20 cellular contexts compared by ENCODE assay signal in genomic region chr16:11316331-11317015, GRCh38. TPM values are rescaled to one million over a fixed set of nuclear protein-coding genes. Genes with fewer than 3 reads are reported as not detected.
DNase-seq lines count a peak whose midpoint lies in the region; ATAC-seq and TF ChIP-seq lines count a peak whose summit lies in the region.
"Had no signal": no experiment of that assay in that cellular context is flagged by ENCODE, and none has a peak within 500 bp of the region (broad histone marks: within the 10 kb centered on the region; RNA-seq: fewer than 3 reads in every experiment).

No MANE protein-coding gene starts in this region.

- peaks cover 22% of the 10 kb centered on the region for H3K4me1 Mint-ChIP-seq in activated naive CD8-positive, alpha-beta T cell treated with anti-CD3 and anti-CD28 coated beads for 36 hours
- peaks cover 27% of the 10 kb centered on the region for H3K4me1 Mint-ChIP-seq in activated naive CD8-positive, alpha-beta T cell treated with anti-CD3 and anti-CD28 coated beads, Interleukin-2, amount 50 U/mL, for 24 hours
- H3K4me1 Mint-ChIP-seq in chondrocyte (ENCODE audit: low read depth): peaks cover 44% of the 10 kb centered on the region

- peaks cover 0 to 3% (median 0%) of the 10 kb centered on the region in 4 donors for H3K4me1 ChIP-seq in sigmoid colon

- H3K9me3 ChIP-seq in sigmoid colon: no peaks in the 10 kb centered on the region

- H3K36me3 Mint-ChIP-seq in activated naive CD8-positive, alpha-beta T cell treated with anti-CD3 and anti-CD28 coated beads for 36 hours: no peaks in the 10 kb centered on the region
- no peaks in the 10 kb centered on the region for H3K36me3 Mint-ChIP-seq in activated naive CD8-positive, alpha-beta T cell treated with anti-CD3 and anti-CD28 coated beads, Interleukin-2, amount 50 U/mL, for 24 hours (ENCODE audit: low read depth)
- no peaks in the 10 kb centered on the region for H3K36me3 Mint-ChIP-seq in chondrocyte (ENCODE audit: low read depth)

- ATAC-seq in activated naive CD8-positive, alpha-beta T cell treated with anti-CD3 and anti-CD28 coated beads, Interleukin-2, amount 50 U/mL, for 24 hours: no peak
- no peak for ATAC-seq in GM18868 (IDR thresholded peaks at IDR 0.05; ENCODE audit: unreplicated experiment)
- no peak for ATAC-seq in HG02852 (IDR thresholded peaks at IDR 0.05; ENCODE audit: unreplicated experiment)
- ATAC-seq: stimulated activated naive CD8-positive, alpha-beta T cell treated with anti-CD3 and anti-CD28 coated beads, Interleukin-15, amount 100 ng/mL, for 72 hours had no signal

- H3K27me3 Mint-ChIP-seq in activated naive CD8-positive, alpha-beta T cell treated with anti-CD3 and anti-CD28 coated beads for 36 hours: no peaks in the 10 kb centered on the region
- peaks cover 2% of the 10 kb centered on the region for H3K27me3 Mint-ChIP-seq in activated naive CD8-positive, alpha-beta T cell treated with anti-CD3 and anti-CD28 coated beads, Interleukin-2, amount 50 U/mL, for 24 hours
- no peaks in the 10 kb centered on the region for H3K27me3 Mint-ChIP-seq in chondrocyte (ENCODE audit: low read depth)
- H3K27me3 Mint-ChIP-seq: activated naive CD4-positive, alpha-beta T cell treated with anti-CD3 and anti-CD28 coated beads, Interleukin-2, amount 10 ng/mL, durations not matched to agents 7 days and 5 days; stimulated activated naive CD8-positive, alpha-beta T cell treated with anti-CD3 and anti-CD28 coated beads, Interleukin-15, amount 100 ng/mL, for 72 hours had no signal

- intact Hi-C loops in sigmoid colon (cut with DNase I): no loop called here

- TF ChIP-seq POLR2A in sigmoid colon (IDR thresholded peaks at IDR 0.05): no peak

- DNase-seq in activated naive CD8-positive, alpha-beta T cell treated with anti-CD3 and anti-CD28 coated beads for 36 hours: no peak
- no peak for DNase-seq in activated naive CD8-positive, alpha-beta T cell treated with anti-CD3 and anti-CD28 coated beads, Interleukin-2, amount 50 U/mL, for 24 hours
- DNase-seq in chondrocyte (ENCODE audit: low spot score) (no peak), left kidney (ENCODE audit: low read depth, low spot score) (peak; percentile 61), sigmoid colon (no peak), NCI-H226 (no peak)
- DNase-seq: activated naive CD4-positive, alpha-beta T cell treated with anti-CD3 and anti-CD28 coated beads, Interleukin-2, amount 10 ng/mL, durations not matched to agents 7 days and 5 days; HCEC 1CT; head of caudate nucleus; Kasumi-1; NCI-H187; NCI-H524; stimulated activated naive CD8-positive, alpha-beta T cell treated with anti-CD3 and anti-CD28 coated beads, Interleukin-15, amount 100 ng/mL, for 72 hours had no signal

- no peak overlapping the region for H3K27ac ChIP-seq in sigmoid colon
- H3K27ac ChIP-seq: cardiac muscle cell, RWPE1 had no signal

- H3K27me3 ChIP-seq in sigmoid colon: no peaks in the 10 kb centered on the region

- TF ChIP-seq EP300 in sigmoid colon (IDR thresholded peaks at IDR 0.05): no peak

- 91 to 92% methylated on average over 23 of the region's 23 CpGs for WGBS in sigmoid colon, 2 donors

- no peak overlapping the region for H3K4me3 Mint-ChIP-seq in activated naive CD8-positive, alpha-beta T cell treated with anti-CD3 and anti-CD28 coated beads for 36 hours
- no peak overlapping the region for H3K4me3 Mint-ChIP-seq in activated naive CD8-positive, alpha-beta T cell treated with anti-CD3 and anti-CD28 coated beads, Interleukin-2, amount 50 U/mL, for 24 hours
- no peak overlapping the region for H3K4me3 Mint-ChIP-seq in chondrocyte (ENCODE audit: unreplicated experiment)
- H3K4me3 Mint-ChIP-seq: activated naive CD4-positive, alpha-beta T cell treated with anti-CD3 and anti-CD28 coated beads, Interleukin-2, amount 10 ng/mL, durations not matched to agents 7 days and 5 days; stimulated activated naive CD8-positive, alpha-beta T cell treated with anti-CD3 and anti-CD28 coated beads, Interleukin-15, amount 100 ng/mL, for 72 hours had no signal

- H3K9me3 Mint-ChIP-seq in activated naive CD8-positive, alpha-beta T cell treated with anti-CD3 and anti-CD28 coated beads for 36 hours: no peaks in the 10 kb centered on the region
- no peaks in the 10 kb centered on the region for H3K9me3 Mint-ChIP-seq in activated naive CD8-positive, alpha-beta T cell treated with anti-CD3 and anti-CD28 coated beads, Interleukin-2, amount 50 U/mL, for 24 hours
- no peaks in the 10 kb centered on the region for H3K9me3 Mint-ChIP-seq in chondrocyte (ENCODE audit: low read depth)
- H3K9me3 Mint-ChIP-seq: activated naive CD4-positive, alpha-beta T cell treated with anti-CD3 and anti-CD28 coated beads, Interleukin-2, amount 10 ng/mL, durations not matched to agents 7 days and 5 days; stimulated activated naive CD8-positive, alpha-beta T cell treated with anti-CD3 and anti-CD28 coated beads, Interleukin-15, amount 100 ng/mL, for 72 hours had no signal

- no peaks in the 10 kb centered on the region for H3K36me3 ChIP-seq in sigmoid colon
- H3K36me3 ChIP-seq: cardiac muscle cell had no signal

- H3K4me3 ChIP-seq in sigmoid colon: no peak overlapping the region
- H3K4me3 ChIP-seq: cardiac muscle cell, skin epidermis had no signal

- TF ChIP-seq CTCF in chondrocyte (IDR thresholded peaks at IDR 0.05) (peak; percentile 27), sigmoid colon (IDR thresholded peaks at IDR 0.05) (no peak)

- H3K27ac Mint-ChIP-seq in activated naive CD8-positive, alpha-beta T cell treated with anti-CD3 and anti-CD28 coated beads for 36 hours: peak overlapping the region; percentile 6
- no peak overlapping the region for H3K27ac Mint-ChIP-seq in activated naive CD8-positive, alpha-beta T cell treated with anti-CD3 and anti-CD28 coated beads, Interleukin-2, amount 50 U/mL, for 24 hours
- H3K27ac Mint-ChIP-seq in chondrocyte (ENCODE audit: unreplicated experiment): peak overlapping the region; percentile 20
- H3K27ac Mint-ChIP-seq: activated naive CD4-positive, alpha-beta T cell treated with anti-CD3 and anti-CD28 coated beads, Interleukin-2, amount 10 ng/mL, durations not matched to agents 7 days and 5 days had no signal

RNA-seq across cellular contexts. Expression of gene RMI2, which starts 28.8 kb away (rescaled TPM):
- total RNA-seq in activated naive CD8-positive, alpha-beta T cell treated with anti-CD3 and anti-CD28 coated beads for 36 hours: 10 to 100 TPM; 50.1 to 56.1 TPM
- 1.6 to 6.5 TPM (median 1.7 TPM) in 3 replicates for total RNA-seq in chondrocyte
- 1 to 10 TPM in 2 of 4 donors, under 1 TPM in 2; 0.36 to 2.2 (median 1.2) TPM for total RNA-seq in sigmoid colon
- polyA plus RNA-seq in sigmoid colon: 10 to 100 TPM in 1 of 3 donors, 1 to 10 TPM in 2; 5.4 to 19.3 (median 8.1) TPM

RNA-seq across cellular contexts. Expression of gene PRM1, which starts 35.3 kb away (rescaled TPM):
- not detected for total RNA-seq in activated naive CD8-positive, alpha-beta T cell treated with anti-CD3 and anti-CD28 coated beads for 36 hours
- not detected in 3 replicates for total RNA-seq in chondrocyte
- total RNA-seq in sigmoid colon: not detected
- polyA plus RNA-seq in sigmoid colon: not detected
- total RNA-seq: cardiac muscle cell, lower leg skin had no signal
- polyA plus RNA-seq: cardiac muscle cell, neural cell had no signal

RNA-seq across cellular contexts. Expression of gene PRM2, which starts 40.2 kb away (rescaled TPM):
- not detected for total RNA-seq in activated naive CD8-positive, alpha-beta T cell treated with anti-CD3 and anti-CD28 coated beads for 36 hours
- total RNA-seq in chondrocyte: not detected in 3 replicates
- total RNA-seq in sigmoid colon: not detected
- polyA plus RNA-seq in sigmoid colon: not detected
- polyA plus RNA-seq: cardiac muscle cell, neural cell had no signal

RNA-seq across cellular contexts. Expression of gene PRM3, which starts 43.0 kb away (rescaled TPM):
- not detected for total RNA-seq in activated naive CD8-positive, alpha-beta T cell treated with anti-CD3 and anti-CD28 coated beads for 36 hours
- total RNA-seq in chondrocyte (not detected in 3 replicates), sigmoid colon (not detected)
- not detected for polyA plus RNA-seq in sigmoid colon
- total RNA-seq: cardiac muscle cell, lower leg skin had no signal
- polyA plus RNA-seq: cardiac muscle cell, neural cell had no signal

RNA-seq across cellular contexts. Expression of gene TNP2, which starts 47.3 kb away (rescaled TPM):
- not detected for total RNA-seq in activated naive CD8-positive, alpha-beta T cell treated with anti-CD3 and anti-CD28 coated beads for 36 hours
- total RNA-seq in chondrocyte (not detected in 3 replicates), sigmoid colon (not detected)
- not detected for polyA plus RNA-seq in sigmoid colon
- total RNA-seq: cardiac muscle cell, lower leg skin had no signal
- polyA plus RNA-seq: cardiac muscle cell, neural cell had no signal
